19 cellular contexts compared by ENCODE assay signal in the genomic region with DNA sequence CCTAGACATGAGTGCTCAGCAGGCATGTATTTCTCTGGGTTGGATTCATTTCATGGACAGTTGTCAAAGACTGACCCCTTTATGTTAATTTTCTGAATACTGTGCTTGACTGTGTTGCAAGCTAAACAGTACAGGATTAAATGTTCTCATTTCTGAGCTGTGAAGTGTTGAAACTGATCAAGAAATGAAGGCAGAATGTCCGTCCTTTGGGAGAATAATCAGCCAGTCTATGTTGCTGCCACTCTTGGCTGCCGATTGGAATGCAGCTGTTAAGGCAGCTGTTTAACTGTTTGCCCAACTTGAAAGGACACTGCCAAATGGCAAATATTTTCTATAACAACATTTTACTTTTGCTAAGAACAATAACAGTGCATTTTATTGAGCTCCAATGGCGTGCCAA.
DNase-seq lines count a peak whose midpoint lies in the region; ATAC-seq and TF ChIP-seq lines count a peak whose summit lies in the region.
"Had no signal": no experiment of that assay in that cellular context is flagged by ENCODE, and none has a peak within 500 bp of the region (broad histone marks: within the 10 kb centered on the region; RNA-seq: fewer than 3 reads in every experiment).

No MANE protein-coding gene starts in this region.

- H3K36me3 ChIP-seq in MG63 = no peaks in the 10 kb centered on the region

- H3K9me3 ChIP-seq in MG63 = peaks cover 2% of the 10 kb centered on the region; the same call in 1 of the 2 replicates
- H3K9me3 ChIP-seq: testis had no signal

- TF ChIP-seq CTCF in dorsolateral prefrontal cortex (IDR thresholded peaks at IDR 0.05 in 54 of 56, conservative IDR thresholded peaks at IDR 0.05 in 2 of 56; ENCODE audit: low read depth in 1 of 56, partially characterized antibody in 56 of 56) = no peak

- H3K4me3 ChIP-seq in MG63 (no peak overlapping the region), dorsolateral prefrontal cortex (peak overlapping the region in 11 of 59 donors; percentile 6 to 39 (median 18))
- H3K4me3 ChIP-seq: lung, testis had no signal

- DNase-seq in MG63 (peak; percentile 22), dorsolateral prefrontal cortex (peak in 2 of 10 donors; percentile 46 to 55), left lobe of liver (ENCODE audit: low spot score) (no peak), putamen (ENCODE audit: low spot score) (peak; percentile 26), LoVo (ENCODE audit: low spot score) (no peak)
- no peak for DNase-seq in activated CD4-positive, alpha-beta T cell treated with anti-CD3 and anti-CD28 coated beads, Interleukin-2, amount 50 U/mL, for 48 hours
- no peak for DNase-seq in activated effector memory CD4-positive, alpha-beta T cell treated with anti-CD3 and anti-CD28 coated beads, Interleukin-2, amount 50 U/mL, for 16 hours
- DNase-seq: activated CD4-positive, alpha-beta T cell treated with anti-CD3 and anti-CD28 coated beads for 36 hours; CD4-positive, alpha-beta memory T cell; DND-41; HFFc6; natural killer cell; NCI-H187; NCI-H345; testis had no signal

- no peaks in the 10 kb centered on the region; the same call in 1 of the 2 replicates for H3K27me3 ChIP-seq in MG63
- peaks cover 0 to 21% (median 0%) of the 10 kb centered on the region in 45 donors for H3K27me3 ChIP-seq in dorsolateral prefrontal cortex
- H3K27me3 ChIP-seq: testis had no signal

- H3K27ac ChIP-seq in dorsolateral prefrontal cortex = peak overlapping the region in 53 of 59 donors; percentile 4 to 87 (median 67)
- H3K27ac ChIP-seq: epithelial cell of prostate, RWPE1, testis had no signal

- peak; percentile 38 for ATAC-seq in left lobe of liver
- ATAC-seq: activated CD4-positive, alpha-beta T cell treated with anti-CD3 and anti-CD28 coated beads for 36 hours; activated T-helper 17 cell treated with anti-CD3 and anti-CD28 coated beads, Interleukin-2, amount 50 U/mL, for 72 hours; natural killer cell had no signal

- intact Hi-C loops in dorsolateral prefrontal cortex (cut with DNase I) = loop anchor here in 1 of 2 donors (10.0 kb wide), 2 partner anchors 88 to 142 kb away; a partner anchor contains a TSS

Comparison
In these comparisons a context has a peak if more than half of its experiments do, and no peak if none do; other contexts are left out.
1. DNase-seq: peak in MG63 (single experiment) and putamen (single experiment); none in left lobe of liver (single experiment), activated CD4-positive, alpha-beta T cell treated with anti-CD3 and anti-CD28 coated beads, Interleukin-2, amount 50 U/mL, for 48 hours (0 of 2), LoVo (single experiment) and activated effector memory CD4-positive, alpha-beta T cell treated with anti-CD3 and anti-CD28 coated beads, Interleukin-2, amount 50 U/mL, for 16 hours (single experiment).